ENCODE assay signal across 28 cellular contexts in the genomic region with DNA sequence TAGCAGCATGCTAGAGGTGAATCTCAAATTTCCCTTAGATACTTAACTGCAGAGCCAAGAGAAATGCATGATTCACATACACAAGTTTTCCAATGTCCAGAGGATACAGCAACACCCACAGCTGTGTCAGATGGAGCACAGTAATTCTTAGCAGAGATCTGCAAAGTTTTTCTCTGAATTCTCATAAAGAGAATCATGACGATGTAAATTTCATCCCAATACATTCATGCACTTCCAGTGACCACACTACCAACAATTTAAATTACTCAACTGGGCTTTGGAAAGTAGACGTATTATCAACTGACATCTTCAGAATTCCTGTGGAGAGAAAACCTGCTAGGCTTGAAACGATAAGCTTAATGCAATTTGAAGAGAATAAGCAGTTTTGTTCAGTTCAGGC.
DNase-seq lines count a peak whose midpoint lies in the region; ATAC-seq, FAIRE-seq and TF ChIP-seq lines count a peak whose summit lies in the region.
"Had no signal": no experiment of that assay in that cellular context is flagged by ENCODE, and none has a peak within 500 bp of the region (broad histone marks: within the 10 kb centered on the region; RNA-seq: fewer than 3 reads in every experiment).

No MANE protein-coding gene starts in this region.

- peaks cover 26% of the 10 kb centered on the region for H3K4me1 ChIP-seq in osteoblast (ENCODE audit: insufficient read depth, low read length)
- no peaks in the 10 kb centered on the region for H3K4me1 ChIP-seq in HepG2 (ENCODE audit: insufficient read depth, low read length)
- no peaks in the 10 kb centered on the region for H3K4me1 ChIP-seq in upper lobe of right lung
- H3K4me1 ChIP-seq: lower lobe of right lung had no signal

- no peak for FAIRE-seq in HepG2 (lab: Jason Lieb, UNC)
- FAIRE-seq: colon, kidney had no signal

- no peak for TF ChIP-seq POLR2A in HepG2 (IDR thresholded peaks at IDR 0.05; ENCODE audit: insufficient read depth in 1 of 2, low read depth in 2 of 2, low read length in 2 of 2)

- in situ Hi-C loops in HepG2 (cut with HindIII; ENCODE audit: extremely low pct_ligation_motif_present, low pct_unique_long_range_greater_than_20kb): no loop called here

- H4K20me1 ChIP-seq in osteoblast (ENCODE audit: insufficient read depth, low read length) (no peaks in the 10 kb centered on the region), HepG2 (ENCODE audit: insufficient read depth, low read length) (no peaks in the 10 kb centered on the region)

- no peak for TF ChIP-seq EP300 in HepG2 (IDR thresholded peaks at IDR 0.05; ENCODE audit: low read depth in 2 of 2, low read length in 2 of 2)
- no peak for TF ChIP-seq EP300 in HepG2 (CRISPR knock-in tag; IDR thresholded peaks at IDR 0.05; ENCODE audit: borderline replicate concordance)

- BruUV-seq in HepG2 (replicated peaks; lab: Mats Ljungman, UMichigan): no TSS peak

- no peaks in the 10 kb centered on the region for H3K9me3 Mint-ChIP-seq in effector memory CD8-positive, alpha-beta T cell
- H3K9me3 Mint-ChIP-seq: activated CD8-positive, alpha-beta T cell treated with anti-CD3 and anti-CD28 coated beads for 36 hours; CD4-positive, alpha-beta T cell; neural crest cell; T-helper 1 cell treated with Interleukin-12 subunit alpha and Interleukin-12 subunit beta and Interleukin-4 antibody, amounts not matched to agents 30 μg/mL and 1 μg/mL, for 36 hours had no signal

- H3K4me2 ChIP-seq in osteoblast (ENCODE audit: insufficient read depth, low read length): no peak overlapping the region
- H3K4me2 ChIP-seq in HepG2 (ENCODE audit: low read depth, low read length): no peak overlapping the region

- H3K4me1 Mint-ChIP-seq in effector memory CD8-positive, alpha-beta T cell (ENCODE audit: low read depth in 2 of 2): no peaks in the 10 kb centered on the region
- H3K4me1 Mint-ChIP-seq: activated naive CD8-positive, alpha-beta T cell treated with anti-CD3 and anti-CD28 coated beads for 36 hours; neural crest cell had no signal

- H3K36me3 ChIP-seq in osteoblast (ENCODE audit: insufficient read depth, low read length) (no peaks in the 10 kb centered on the region), HepG2 (replicated peaks in 1 of 2; ENCODE audit: control insufficient read depth in 1 of 2, insufficient read depth in 2 of 2, low read length in 2 of 2) (no peaks in the 10 kb centered on the region), upper lobe of right lung (no peaks in the 10 kb centered on the region)
- H3K36me3 ChIP-seq: brain microvascular endothelial cell, lower lobe of right lung had no signal

- POLR2A ChIA-PET in HepG2 (lab: Yijun Ruan, JAX): no interaction called here

- CTCF ChIA-PET in HepG2 (lab: Yijun Ruan, JAX; ENCODE audit: low intra/inter-chr PET ratio, low total read pairs): no interaction called here

- WGBS in HepG2 (ENCODE audit: low lambda C conversion rate): 3% methylated on average over 3 of the region's 3 CpGs

- H3K27ac ChIP-seq in osteoblast (ENCODE audit: low read depth, low read length) (no peak overlapping the region), HepG2 (ENCODE audit: extremely low read length, insufficient read depth, low read length) (no peak overlapping the region), upper lobe of right lung (no peak overlapping the region)
- H3K27ac ChIP-seq: brain microvascular endothelial cell, lower lobe of right lung had no signal

- DNase-seq in AG08396 (ENCODE audit: low spot score) (peak; percentile 26), HS-5 (ENCODE audit: low read depth) (peak; percentile 47), cardiac fibroblast (ENCODE audit: low read depth in 2 of 2) (peak; percentile 22 to 54), osteoblast (ENCODE audit: insufficient read length, low spot score, missing footprints) (peak; percentile 73), HepG2 (ENCODE audit: low spot score) (no peak), upper lobe of right lung (no peak), RPMI8226 (no peak)
- no peak for DNase-seq in effector memory CD8-positive, alpha-beta T cell
- DNase-seq: activated CD4-positive, alpha-beta T cell treated with anti-CD3 and anti-CD28 coated beads for 1 hour; activated CD8-positive, alpha-beta T cell treated with anti-CD3 and anti-CD28 coated beads for 36 hours; activated naive CD8-positive, alpha-beta T cell treated with anti-CD3 and anti-CD28 coated beads for 36 hours; brain microvascular endothelial cell; CD4-positive, alpha-beta T cell; DMS153; effector CD8-positive, alpha-beta T cell; erythroblast; GF-D8; GOT3; kidney; lower lobe of right lung; NCI-H1694; NCI-H69; stimulated activated CD8-positive, alpha-beta memory T cell treated with anti-CD3 and anti-CD28 coated beads, Interleukin-4, amount 100 ng/mL, for 48 hours had no signal

- H3K27ac Mint-ChIP-seq in effector memory CD8-positive, alpha-beta T cell: no peak overlapping the region
- H3K27ac Mint-ChIP-seq: activated CD8-positive, alpha-beta T cell treated with anti-CD3 and anti-CD28 coated beads for 36 hours; activated naive CD8-positive, alpha-beta T cell treated with anti-CD3 and anti-CD28 coated beads for 36 hours; CD4-positive, alpha-beta T cell; T-helper 1 cell treated with Interleukin-12 subunit alpha and Interleukin-12 subunit beta and Interleukin-4 antibody, amounts not matched to agents 30 μg/mL and 1 μg/mL, for 36 hours; type B pancreatic cell had no signal

- intact Hi-C loops in HepG2 (cut with micrococcal nuclease; ENCODE audit: unreplicated experiment): no loop called here
- intact Hi-C loops in upper lobe of right lung (cut with DNase I): no loop called here

- no peak overlapping the region for H3K4me3 ChIP-seq in cardiac fibroblast (replicated peaks in 1 of 2; ENCODE audit: low read depth in 2 of 2, low read length in 2 of 2)
- H3K4me3 ChIP-seq in osteoblast (ENCODE audit: insufficient read depth, low read length): no peak overlapping the region
- no peak overlapping the region for H3K4me3 ChIP-seq in HepG2 (replicated peaks in 1 of 3; ENCODE audit: insufficient read depth in 1 of 3, low read depth in 2 of 3, low read length in 3 of 3)
- no peak overlapping the region for H3K4me3 ChIP-seq in upper lobe of right lung
- H3K4me3 ChIP-seq: lower lobe of right lung had no signal

- no peak overlapping the region for H3K9ac ChIP-seq in HepG2 (ENCODE audit: insufficient read depth, low read depth, low read length)

- H3K79me2 ChIP-seq in osteoblast (ENCODE audit: insufficient read depth, low read length): no peaks in the 10 kb centered on the region
- H3K79me2 ChIP-seq in HepG2 (ENCODE audit: insufficient read depth, low read length): no peaks in the 10 kb centered on the region

- no peaks in the 10 kb centered on the region for H3K36me3 Mint-ChIP-seq in effector memory CD8-positive, alpha-beta T cell (ENCODE audit: insufficient read depth)
- H3K36me3 Mint-ChIP-seq: activated naive CD8-positive, alpha-beta T cell treated with anti-CD3 and anti-CD28 coated beads for 36 hours had no signal

- no peak for TF ChIP-seq RAD21 in HepG2 (CRISPR knock-in tag; IDR thresholded peaks at IDR 0.05)

- no peaks in the 10 kb centered on the region for H3K9me3 ChIP-seq in osteoblast (ENCODE audit: low read depth, low read length)
- no peaks in the 10 kb centered on the region for H3K9me3 ChIP-seq in HepG2 (ENCODE audit: low read length)
- no peaks in the 10 kb centered on the region for H3K9me3 ChIP-seq in upper lobe of right lung
- H3K9me3 ChIP-seq: lower lobe of right lung had no signal

- TF ChIP-seq CTCF in cardiac fibroblast (IDR thresholded peaks at IDR 0.05; ENCODE audit: low read depth, low read length) (no peak), osteoblast (IDR thresholded peaks at IDR 0.05; ENCODE audit: extremely low read depth, low read depth, low read length) (no peak), HepG2 (CRISPR knock-in tag; IDR thresholded peaks at IDR 0.05) (no peak), upper lobe of right lung (IDR thresholded peaks at IDR 0.05) (no peak)

- no peak overlapping the region for H3K4me3 Mint-ChIP-seq in effector memory CD8-positive, alpha-beta T cell
- H3K4me3 Mint-ChIP-seq: activated CD8-positive, alpha-beta T cell treated with anti-CD3 and anti-CD28 coated beads for 36 hours; activated naive CD8-positive, alpha-beta T cell treated with anti-CD3 and anti-CD28 coated beads for 36 hours; CD4-positive, alpha-beta T cell; neural crest cell; T-helper 1 cell treated with Interleukin-12 subunit alpha and Interleukin-12 subunit beta and Interleukin-4 antibody, amounts not matched to agents 30 μg/mL and 1 μg/mL, for 36 hours; type B pancreatic cell had no signal

- H3K27me3 ChIP-seq in osteoblast (ENCODE audit: insufficient read depth, low read length) (no peaks in the 10 kb centered on the region), HepG2 (ENCODE audit: control insufficient read depth in 1 of 2, insufficient read depth in 2 of 2, low read length in 2 of 2) (no peaks in the 10 kb centered on the region), upper lobe of right lung (no peaks in the 10 kb centered on the region)
- H3K27me3 ChIP-seq: brain microvascular endothelial cell had no signal

- no peak overlapping the region for H2AFZ ChIP-seq in osteoblast (ENCODE audit: low read length)
- H2AFZ ChIP-seq in HepG2 (ENCODE audit: low read length): no peak overlapping the region

- ATAC-seq in HepG2: no peak
- ATAC-seq in effector memory CD8-positive, alpha-beta T cell (replicated peaks): no peak
- no peak for ATAC-seq in upper lobe of right lung
- ATAC-seq: activated CD8-positive, alpha-beta T cell treated with anti-CD3 and anti-CD28 coated beads for 36 hours; lower lobe of right lung; sciatic nerve had no signal

- no peaks in the 10 kb centered on the region for H3K27me3 Mint-ChIP-seq in effector memory CD8-positive, alpha-beta T cell

TF ChIP-seq in HepG2, 621 proteins besides CTCF, POLR2A, EP300 and RAD21 (continues in another document):
- TF ChIP-seq HNRNPUL1 (IDR thresholded peaks at IDR 0.05; ENCODE audit: low read depth, low read length) (no peak), REXO4 (CRISPR knock-in tag; IDR thresholded peaks at IDR 0.05; ENCODE audit: borderline replicate concordance) (no peak), NR3C1 (CRISPR knock-in tag; IDR thresholded peaks at IDR 0.05) (no peak), ZNF432 (CRISPR knock-in tag; IDR thresholded peaks at IDR 0.05; ENCODE audit: borderline replicate concordance) (no peak), ZNF317 (CRISPR knock-in tag; IDR thresholded peaks at IDR 0.05) (no peak), MBD4 (IDR thresholded peaks at IDR 0.05; ENCODE audit: borderline replicate concordance, low read length) (no peak)
- TF ChIP-seq, protein P1, sequence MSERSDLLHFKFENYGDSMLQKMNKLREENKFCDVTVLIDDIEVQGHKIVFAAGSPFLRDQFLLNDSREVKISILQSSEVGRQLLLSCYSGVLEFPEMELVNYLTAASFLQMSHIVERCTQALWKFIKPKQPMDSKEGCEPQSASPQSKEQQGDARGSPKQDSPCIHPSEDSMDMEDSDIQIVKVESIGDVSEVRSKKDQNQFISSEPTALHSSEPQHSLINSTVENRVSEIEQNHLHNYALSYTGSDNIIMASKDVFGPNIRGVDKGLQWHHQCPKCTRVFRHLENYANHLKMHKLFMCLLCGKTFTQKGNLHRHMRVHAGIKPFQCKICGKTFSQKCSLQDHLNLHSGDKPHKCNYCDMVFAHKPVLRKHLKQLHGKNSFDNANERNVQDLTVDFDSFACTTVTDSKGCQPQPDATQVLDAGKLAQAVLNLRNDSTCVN (CRISPR knock-in tag; IDR thresholded peaks at IDR 0.05; ENCODE audit: borderline replicate concordance): no peak

Comparison
In these comparisons a context has a peak if more than half of its experiments do, and no peak if none do; other contexts are left out.
1. DNase-seq: peak in AG08396 (single experiment), HS-5 (single experiment), cardiac fibroblast (2 of 2) and osteoblast (single experiment); none in HepG2 (single experiment), effector memory CD8-positive, alpha-beta T cell (0 of 3), upper lobe of right lung (single experiment) and RPMI8226 (single experiment).